In genomic region chr1:20063861-20064292, GRCh38 we compare ENCODE assay signal across 16 cellular contexts. TPM values are rescaled to one million over a fixed set of nuclear protein-coding genes. Genes with fewer than 3 reads are reported as not detected.
DNase-seq lines count a peak whose midpoint lies in the region; ATAC-seq, FAIRE-seq and TF ChIP-seq lines count a peak whose summit lies in the region.
"Had no signal": no experiment of that assay in that cellular context is flagged by ENCODE, and none has a peak within 500 bp of the region (broad histone marks: within the 10 kb centered on the region; RNA-seq: fewer than 3 reads in every experiment).

No MANE protein-coding gene starts in this region.

- no TSS peak for BruUV-seq in endothelial cell of umbilical vein (replicated peaks; lab: Mats Ljungman, UMichigan)

- H3K27ac ChIP-seq in endothelial cell of umbilical vein (ENCODE audit: insufficient read depth, low read depth, low read length) (no peak overlapping the region), lung (ENCODE audit: low read depth in 1 of 2, low read length in 1 of 2) (no peak overlapping the region)
- H3K27ac ChIP-seq in effector memory CD4-positive, alpha-beta T cell (ENCODE audit: insufficient read depth, low read length, poor library complexity, severe bottlenecking), result no peak overlapping the region

- WGBS in lung, 2 donors, result 70 to 90% methylated on average over 2 of the region's 2 CpGs

- POLR2A ChIA-PET in endothelial cell of umbilical vein (lab: Charles Lee), result no interaction called here

- FAIRE-seq in endothelial cell of umbilical vein (lab: Jason Lieb, UNC), result peak; percentile 52
- FAIRE-seq: G401.6 had no signal

- no peaks in the 10 kb centered on the region for H4K20me1 ChIP-seq in endothelial cell of umbilical vein (replicated peaks; ENCODE audit: control insufficient read depth, extremely low read depth, insufficient read depth, low read length)

- H3K4me1 Mint-ChIP-seq in T-helper 17 cell, result peaks cover 12% of the 10 kb centered on the region

- H3K4me1 ChIP-seq in endothelial cell of umbilical vein (ENCODE audit: control insufficient read depth, extremely low read depth, insufficient read depth, low read length), result peaks cover 3% of the 10 kb centered on the region
- H3K4me1 ChIP-seq in lung (ENCODE audit: control insufficient read depth in 2 of 2, insufficient read depth in 2 of 2, low read length in 2 of 2), result peaks cover 0 to under 1% of the 10 kb centered on the region in 2 donors
- H3K4me1 ChIP-seq in effector memory CD4-positive, alpha-beta T cell (ENCODE audit: control insufficient read depth, insufficient read depth, low read length, poor library complexity, severe bottlenecking), result peaks cover 13% of the 10 kb centered on the region

- no peaks in the 10 kb centered on the region for H3K36me3 Mint-ChIP-seq in T-helper 17 cell (ENCODE audit: low read depth)

- H3K9me1 ChIP-seq in endothelial cell of umbilical vein (replicated peaks; ENCODE audit: control insufficient read depth, extremely low read depth, insufficient read depth, low read length), result no peaks in the 10 kb centered on the region

- H3K9me3 ChIP-seq in endothelial cell of umbilical vein (replicated peaks; ENCODE audit: control insufficient read depth, insufficient read depth, low read length) (no peaks in the 10 kb centered on the region), lung (ENCODE audit: control insufficient read depth in 2 of 2, insufficient read depth in 1 of 2, low read length in 1 of 2) (no peaks in the 10 kb centered on the region), T-helper 17 cell (ENCODE audit: control insufficient read depth, low read length, poor library complexity, severe bottlenecking) (no peaks in the 10 kb centered on the region)
- no peaks in the 10 kb centered on the region for H3K9me3 ChIP-seq in effector memory CD4-positive, alpha-beta T cell (ENCODE audit: control insufficient read depth, low read length)

- TF ChIP-seq CTCF in endothelial cell of umbilical vein (IDR thresholded peaks at IDR 0.05; ENCODE audit: extremely low read depth in 1 of 2, insufficient read depth in 1 of 2, low read depth in 1 of 2, low read length in 2 of 2) (no peak), lung (IDR thresholded peaks at IDR 0.05; ENCODE audit: control extremely low read depth, extremely low read depth) (no peak)

- DNase-seq in CD1c-positive myeloid dendritic cell (ENCODE audit: extremely low spot score) (peak; percentile 46), M059J (ENCODE audit: low read depth) (peak; percentile 92), endothelial cell of umbilical vein (ENCODE audit: low read depth, low spot score) (peak; percentile 31), lung (ENCODE audit: low spot score) (peak; percentile 33), T-helper 17 cell (no peak), NCI-H2029 treated with DMSO at 0.1 percent for 48 hours (lab: John Stamatoyannopoulos, UW) (no peak)
- DNase-seq in stimulated activated CD4-positive, alpha-beta T cell treated with anti-CD3 and anti-CD28 coated beads, Interleukin-2, amount 100 ng/mL, for 48 hours, result no peak
- no peak for DNase-seq in effector memory CD4-positive, alpha-beta T cell
- DNase-seq: activated CD8-positive, alpha-beta T cell treated with anti-CD3 and anti-CD28 coated beads for 36 hours; activated naive CD4-positive, alpha-beta T cell; C1 segment of cervical spinal cord; NCI-H524; stimulated activated CD4-positive, alpha-beta T cell treated with anti-CD3 and anti-CD28 coated beads, Interleukin-4, amount 100 ng/mL, for 1 hour; stimulated activated naive CD4-positive, alpha-beta T cell had no signal

- intact Hi-C loops in endothelial cell of umbilical vein (cut with micrococcal nuclease), result no loop called here

- TF ChIP-seq POLR2A in endothelial cell of umbilical vein (IDR thresholded peaks at IDR 0.05; ENCODE audit: low read depth, low read length), result no peak

- H3K9ac ChIP-seq in endothelial cell of umbilical vein (replicated peaks; ENCODE audit: extremely low read depth, insufficient read depth, low read length), result no peak overlapping the region

- ATAC-seq in lung (ENCODE audit: insufficient read depth, low FRiP score) (peak; percentile 58), T-helper 17 cell (no peak)
- ATAC-seq: activated CD8-positive, alpha-beta T cell treated with anti-CD3 and anti-CD28 coated beads for 36 hours; Panc1 had no signal

- H3K4me2 ChIP-seq in endothelial cell of umbilical vein (ENCODE audit: insufficient read depth, low read length), result peak overlapping the region; percentile 24

- H2AFZ ChIP-seq in endothelial cell of umbilical vein (ENCODE audit: low read depth, low read length), result no peak overlapping the region

- H3K4me3 ChIP-seq in endothelial cell of umbilical vein (replicated peaks in 1 of 3; ENCODE audit: insufficient read depth in 1 of 3, low read depth in 1 of 3, low read length in 3 of 3), result no peak overlapping the region
- H3K4me3 ChIP-seq in lung, result no peak overlapping the region
- no peak overlapping the region for H3K4me3 ChIP-seq in effector memory CD4-positive, alpha-beta T cell (ENCODE audit: insufficient read depth, low read depth, low read length, poor library complexity, severe bottlenecking)

- CTCF ChIA-PET in endothelial cell of umbilical vein (lab: Charles Lee), result no interaction called here

- dilution Hi-C loops in endothelial cell of umbilical vein (cut with MboI; ENCODE audit: extremely low pct_ligation_motif_present, low sequenced_read_pairs), result no loop called here

- H3K4me3 Mint-ChIP-seq in T-helper 17 cell, result no peak overlapping the region
- H3K4me3 Mint-ChIP-seq: activated CD8-positive, alpha-beta T cell treated with anti-CD3 and anti-CD28 coated beads for 36 hours had no signal

- no peak overlapping the region for H3K27ac Mint-ChIP-seq in T-helper 17 cell
- H3K27ac Mint-ChIP-seq: activated CD8-positive, alpha-beta T cell treated with anti-CD3 and anti-CD28 coated beads for 36 hours had no signal

- H3K79me2 ChIP-seq in endothelial cell of umbilical vein (ENCODE audit: control insufficient read depth, insufficient read depth, low read length), result no peaks in the 10 kb centered on the region

- no peaks in the 10 kb centered on the region for H3K27me3 ChIP-seq in endothelial cell of umbilical vein (ENCODE audit: control insufficient read depth in 2 of 2, insufficient read depth in 2 of 2, low read length in 2 of 2)
- no peaks in the 10 kb centered on the region for H3K27me3 ChIP-seq in lung (ENCODE audit: control insufficient read depth, insufficient read depth)
- H3K27me3 ChIP-seq in effector memory CD4-positive, alpha-beta T cell (replicated peaks; ENCODE audit: control insufficient read depth, insufficient read depth, low read length, poor library complexity, severe bottlenecking), result no peaks in the 10 kb centered on the region

- H3K36me3 ChIP-seq in endothelial cell of umbilical vein (ENCODE audit: control insufficient read depth in 2 of 2, extremely low read depth in 1 of 2, insufficient read depth in 2 of 2, low read length in 2 of 2) (no peaks in the 10 kb centered on the region), lung (ENCODE audit: control insufficient read depth in 2 of 2, insufficient read depth in 2 of 2, low read length in 2 of 2) (no peaks in the 10 kb centered on the region)
- no peaks in the 10 kb centered on the region for H3K36me3 ChIP-seq in effector memory CD4-positive, alpha-beta T cell (ENCODE audit: control insufficient read depth, insufficient read depth, low read length)

- H3K27me3 Mint-ChIP-seq in T-helper 17 cell, result peaks cover 9% of the 10 kb centered on the region

TF ChIP-seq in endothelial cell of umbilical vein, 7 proteins besides CTCF, POLR2A, EP300 and RAD21:
- no peak for TF ChIP-seq GATA2 (IDR thresholded peaks at IDR 0.05; ENCODE audit: insufficient read depth, insufficient read length, low read depth, low read length)
- TF ChIP-seq POLR2AphosphoS5 (IDR thresholded peaks at IDR 0.05; ENCODE audit: insufficient read depth, low read depth, low read length), result no peak
- TF ChIP-seq EZH2 (IDR thresholded peaks at IDR 0.05; ENCODE audit: borderline replicate concordance, low read depth, low read length, severe bottlenecking), result no peak
- TF ChIP-seq FOS (IDR thresholded peaks at IDR 0.05; ENCODE audit: borderline replicate concordance, insufficient read depth, low read length), result peak; percentile 77
- TF ChIP-seq MYC (IDR thresholded peaks at IDR 0.05; ENCODE audit: low read depth, low read length), result no peak
- no peak for TF ChIP-seq MAX (IDR thresholded peaks at IDR 0.05; ENCODE audit: insufficient read depth, insufficient read length)
- TF ChIP-seq JUN (IDR thresholded peaks at IDR 0.05; ENCODE audit: borderline replicate concordance, insufficient read depth, insufficient read length, low read depth), result no peak

RNA-seq across cellular contexts. Expression of gene PLA2G5, which starts 6.1 kb away (rescaled TPM):
- total RNA-seq in M059J (2014; rRNA removed; shearing (Covaris generic)), result 0.84 and 2.1 TPM in 2 replicates
- not detected in 2 replicates for total RNA-seq in endothelial cell of umbilical vein
- 0.06 TPM in 1 of 2 replicates, not detected in the other for polyA plus RNA-seq in endothelial cell of umbilical vein
- 0.06 TPM in 1 of 2 replicates, not detected in the other for polyA plus RNA-seq in endothelial cell of umbilical vein (2011; cell fraction: cytosol; rRNA removed)
- polyA plus RNA-seq in endothelial cell of umbilical vein (2011; cell fraction: nucleus; rRNA removed), result not detected in 2 replicates
- 0.18 TPM in 1 of 2 replicates, not detected in the other for polyA plus RNA-seq in endothelial cell of umbilical vein (2012)
- not detected in 2 replicates for polyA minus RNA-seq in endothelial cell of umbilical vein
- not detected for polyA minus RNA-seq in endothelial cell of umbilical vein (2011; cell fraction: cytosol; rRNA and poly(A)+ RNA removed)
- polyA minus RNA-seq in endothelial cell of umbilical vein (2011; cell fraction: nucleus; rRNA and poly(A)+ RNA removed), result not detected in 2 replicates
- total RNA-seq in lung, result 1 to 10 TPM; 1.1 to 6.5 TPM
- polyA plus RNA-seq in lung, result 1 to 10 TPM; 1.4 to 3.8 TPM
- total RNA-seq in T-helper 17 cell, result not detected
- total RNA-seq: activated CD8-positive, alpha-beta T cell treated with anti-CD3 and anti-CD28 coated beads for 36 hours had no signal

RNA-seq across cellular contexts. Expression of gene PLA2G2D, which starts 55.5 kb away (rescaled TPM):
- not detected in 2 replicates for total RNA-seq in M059J (2014; rRNA removed; shearing (Covaris generic))
- not detected in 2 replicates for total RNA-seq in endothelial cell of umbilical vein
- polyA plus RNA-seq in endothelial cell of umbilical vein, result not detected in 2 replicates
- not detected in 2 replicates for polyA plus RNA-seq in endothelial cell of umbilical vein (2011; cell fraction: cytosol; rRNA removed)
- polyA plus RNA-seq in endothelial cell of umbilical vein (2011; cell fraction: nucleus; rRNA removed), result not detected in 2 replicates
- polyA plus RNA-seq in endothelial cell of umbilical vein (2012), result not detected in 2 replicates
- not detected in 2 replicates for polyA minus RNA-seq in endothelial cell of umbilical vein
- not detected for polyA minus RNA-seq in endothelial cell of umbilical vein (2011; cell fraction: cytosol; rRNA and poly(A)+ RNA removed)
- polyA minus RNA-seq in endothelial cell of umbilical vein (2011; cell fraction: nucleus; rRNA and poly(A)+ RNA removed), result not detected in 2 replicates
- under 1 TPM in 1 of 2 donors, not detected in 1; 0.57 TPM for total RNA-seq in lung
- polyA plus RNA-seq in lung, result under 1 TPM; 0.06 TPM
- total RNA-seq in T-helper 17 cell, result not detected
- total RNA-seq: activated CD8-positive, alpha-beta T cell treated with anti-CD3 and anti-CD28 coated beads for 36 hours had no signal

Comparison
In these comparisons a context has a peak if more than half of its experiments do, and no peak if none do; other contexts are left out.
1. DNase-seq: peak in CD1c-positive myeloid dendritic cell (single experiment), M059J (single experiment), endothelial cell of umbilical vein (single experiment) and lung (single experiment); none in T-helper 17 cell (0 of 3), stimulated activated CD4-positive, alpha-beta T cell treated with anti-CD3 and anti-CD28 coated beads, Interleukin-2, amount 100 ng/mL, for 48 hours (0 of 2), effector memory CD4-positive, alpha-beta T cell (0 of 3) and NCI-H2029 treated with DMSO at 0.1 percent for 48 hours (single experiment).